In the genomic region with DNA sequence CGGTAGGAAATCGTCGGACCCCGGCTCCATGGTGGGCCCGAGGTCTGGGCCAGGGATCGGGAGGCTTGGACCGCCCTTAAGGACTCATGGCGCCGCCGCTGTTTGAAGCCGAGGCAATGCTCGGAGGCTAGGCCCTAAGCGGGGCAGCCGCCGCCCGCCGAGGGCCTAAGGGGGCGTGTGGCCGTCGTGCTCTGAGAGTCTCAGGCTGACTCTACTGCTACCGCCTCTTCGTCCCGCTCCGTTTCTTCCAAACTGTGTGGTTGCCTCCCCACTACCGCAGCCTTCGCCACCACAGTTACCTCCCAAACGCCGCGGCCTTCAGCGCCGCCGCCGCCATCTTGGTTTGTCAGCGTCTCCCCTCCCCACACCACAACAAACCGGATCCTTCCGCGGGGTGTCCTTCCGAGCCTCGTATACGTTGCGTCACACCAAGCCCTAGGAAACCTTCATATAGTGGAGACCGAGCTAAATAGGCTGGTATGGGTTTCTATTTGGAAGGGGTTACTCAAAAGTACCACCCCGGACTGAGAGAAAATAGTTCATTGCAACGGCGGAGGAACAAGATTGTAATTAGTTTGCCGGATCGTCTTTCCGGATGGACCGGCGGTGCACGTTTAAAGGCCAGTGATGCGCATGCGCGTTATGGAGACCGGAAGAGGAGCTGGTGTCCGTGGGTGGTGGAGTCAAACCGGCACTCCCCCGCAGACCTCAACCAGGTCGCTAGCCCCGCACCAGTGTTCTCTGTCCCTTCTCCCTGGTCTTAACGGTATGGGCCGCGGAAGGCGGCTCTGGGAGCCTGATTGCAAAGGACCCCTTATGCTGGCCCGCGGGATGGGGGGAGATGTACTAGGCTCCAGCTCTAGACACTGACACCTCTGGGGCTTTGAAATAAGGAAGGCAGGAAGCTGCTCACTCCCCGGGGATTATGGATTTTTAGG, we compare ENCODE assay signal across 1 cellular context.
TF ChIP-seq lines count a peak whose summit lies in the region.

A gene (minus strand): TSS at position 348 of the 938 bp plus-strand sequence. CDS start 318 bp downstream, at position 30.

TF ChIP-seq in K562, 482 proteins besides CTCF, POLR2A, EP300 and RAD21 (continued from another document and continues in another):
- TF ChIP-seq HMGN3 (IDR thresholded peaks at IDR 0.05; ENCODE audit: borderline replicate concordance, extremely low read depth, insufficient read length, low read depth, low read length) (no peak), MEIS2 (IDR thresholded peaks at IDR 0.05; ENCODE audit: partially characterized antibody) (peak; percentile 76), GABPB1 (CRISPR knock-in tag; IDR thresholded peaks at IDR 0.05) (peak; percentile 74), ARID1B (IDR thresholded peaks at IDR 0.05) (peak; percentile 48; the same call in 1 of the 2 replicates), KDM4B (IDR thresholded peaks at IDR 0.05; ENCODE audit: borderline replicate concordance in 2 of 2, low read depth in 1 of 2) (0 out of 4 replicates have a peak, but pooled peaks of 1 of the 2 experiments have one; percentile 47), ZNF785 (CRISPR knock-in tag; IDR thresholded peaks at IDR 0.05) (no peak), KLF16 (IDR thresholded peaks at IDR 0.05) (0 out of 2 replicates have a peak, but pooled peaks have one; percentile 58), POLR2B (IDR thresholded peaks at IDR 0.05; ENCODE audit: low read depth, partially characterized antibody) (peak; percentile 62), ZNF551 (CRISPR knock-in tag; IDR thresholded peaks at IDR 0.05) (no peak), PML (IDR thresholded peaks at IDR 0.05; ENCODE audit: low read length) (peak; percentile 59; the same call in 1 of the 2 replicates), NFRKB (IDR thresholded peaks at IDR 0.05; ENCODE audit: low read depth) (peak; percentile 100), NEUROD1 (IDR thresholded peaks at IDR 0.05; ENCODE audit: borderline replicate concordance, low read depth, low read length, partially characterized antibody) (no peak), HLTF (IDR thresholded peaks at IDR 0.05) (peak; percentile 92), ZSCAN32 (CRISPR knock-in tag; IDR thresholded peaks at IDR 0.05) (no peak), ZNF121 (CRISPR knock-in tag; conservative IDR thresholded peaks at IDR 0.05) (no peak), EP400 (IDR thresholded peaks at IDR 0.05) (peak; percentile 97), ZNF431 (CRISPR knock-in tag; IDR thresholded peaks at IDR 0.05) (no peak), LEF1 (IDR thresholded peaks at IDR 0.05) (peak; percentile 82; the same call in 1 of the 2 replicates), CBFA2T3 (IDR thresholded peaks at IDR 0.05) (peak; percentile 5; the same call in 1 of the 2 replicates), ATF1 (CRISPR knock-in tag; IDR thresholded peaks at IDR 0.05) (no peak), ATF1 (tag; IDR thresholded peaks at IDR 0.05) (peak; percentile 94), ZFP30 (CRISPR knock-in tag; IDR thresholded peaks at IDR 0.05; ENCODE audit: borderline replicate concordance) (no peak), KLF6 (CRISPR knock-in tag; IDR thresholded peaks at IDR 0.05; ENCODE audit: borderline replicate concordance) (no peak), KLF1 (tag; IDR thresholded peaks at IDR 0.05) (no peak; the same call in 1 of the 2 replicates), TARDBP (IDR thresholded peaks at IDR 0.05) (0 out of 2 replicates have a peak, but pooled peaks have one; percentile 53), DPF2 (IDR thresholded peaks at IDR 0.05) (peak; percentile 64; the same call in 1 of the 2 replicates), TAF9B (IDR thresholded peaks at IDR 0.05; ENCODE audit: partially characterized antibody) (peak; percentile 100), KAT8 (IDR thresholded peaks at IDR 0.05; ENCODE audit: low read depth) (0 out of 2 replicates have a peak, but pooled peaks have one; percentile 20), POLR3G (IDR thresholded peaks at IDR 0.05; ENCODE audit: extremely low read depth, insufficient read length, insufficient replicate concordance) (no peak), TSC22D4 (tag; IDR thresholded peaks at IDR 0.05) (no peak), NRF1 (conservative IDR thresholded peaks at IDR 0.05 in 1 of 2, IDR thresholded peaks at IDR 0.05 in 1 of 2) (peak; percentile 94 to 95)
- TF ChIP-seq, protein P1, sequence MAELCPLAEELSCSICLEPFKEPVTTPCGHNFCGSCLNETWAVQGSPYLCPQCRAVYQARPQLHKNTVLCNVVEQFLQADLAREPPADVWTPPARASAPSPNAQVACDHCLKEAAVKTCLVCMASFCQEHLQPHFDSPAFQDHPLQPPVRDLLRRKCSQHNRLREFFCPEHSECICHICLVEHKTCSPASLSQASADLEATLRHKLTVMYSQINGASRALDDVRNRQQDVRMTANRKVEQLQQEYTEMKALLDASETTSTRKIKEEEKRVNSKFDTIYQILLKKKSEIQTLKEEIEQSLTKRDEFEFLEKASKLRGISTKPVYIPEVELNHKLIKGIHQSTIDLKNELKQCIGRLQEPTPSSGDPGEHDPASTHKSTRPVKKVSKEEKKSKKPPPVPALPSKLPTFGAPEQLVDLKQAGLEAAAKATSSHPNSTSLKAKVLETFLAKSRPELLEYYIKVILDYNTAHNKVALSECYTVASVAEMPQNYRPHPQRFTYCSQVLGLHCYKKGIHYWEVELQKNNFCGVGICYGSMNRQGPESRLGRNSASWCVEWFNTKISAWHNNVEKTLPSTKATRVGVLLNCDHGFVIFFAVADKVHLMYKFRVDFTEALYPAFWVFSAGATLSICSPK (IDR thresholded peaks at IDR 0.05; ENCODE audit: borderline replicate concordance) = 0 out of 2 replicates have a peak, but pooled peaks have one; percentile 67
- TF ChIP-seq, protein P2, sequence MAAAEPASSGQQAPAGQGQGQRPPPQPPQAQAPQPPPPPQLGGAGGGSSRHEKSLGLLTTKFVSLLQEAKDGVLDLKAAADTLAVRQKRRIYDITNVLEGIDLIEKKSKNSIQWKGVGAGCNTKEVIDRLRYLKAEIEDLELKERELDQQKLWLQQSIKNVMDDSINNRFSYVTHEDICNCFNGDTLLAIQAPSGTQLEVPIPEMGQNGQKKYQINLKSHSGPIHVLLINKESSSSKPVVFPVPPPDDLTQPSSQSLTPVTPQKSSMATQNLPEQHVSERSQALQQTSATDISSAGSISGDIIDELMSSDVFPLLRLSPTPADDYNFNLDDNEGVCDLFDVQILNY (CRISPR knock-in tag; IDR thresholded peaks at IDR 0.05) = 0 out of 2 replicates have a peak, but pooled peaks have one; percentile 20
- TF ChIP-seq, protein P3, sequence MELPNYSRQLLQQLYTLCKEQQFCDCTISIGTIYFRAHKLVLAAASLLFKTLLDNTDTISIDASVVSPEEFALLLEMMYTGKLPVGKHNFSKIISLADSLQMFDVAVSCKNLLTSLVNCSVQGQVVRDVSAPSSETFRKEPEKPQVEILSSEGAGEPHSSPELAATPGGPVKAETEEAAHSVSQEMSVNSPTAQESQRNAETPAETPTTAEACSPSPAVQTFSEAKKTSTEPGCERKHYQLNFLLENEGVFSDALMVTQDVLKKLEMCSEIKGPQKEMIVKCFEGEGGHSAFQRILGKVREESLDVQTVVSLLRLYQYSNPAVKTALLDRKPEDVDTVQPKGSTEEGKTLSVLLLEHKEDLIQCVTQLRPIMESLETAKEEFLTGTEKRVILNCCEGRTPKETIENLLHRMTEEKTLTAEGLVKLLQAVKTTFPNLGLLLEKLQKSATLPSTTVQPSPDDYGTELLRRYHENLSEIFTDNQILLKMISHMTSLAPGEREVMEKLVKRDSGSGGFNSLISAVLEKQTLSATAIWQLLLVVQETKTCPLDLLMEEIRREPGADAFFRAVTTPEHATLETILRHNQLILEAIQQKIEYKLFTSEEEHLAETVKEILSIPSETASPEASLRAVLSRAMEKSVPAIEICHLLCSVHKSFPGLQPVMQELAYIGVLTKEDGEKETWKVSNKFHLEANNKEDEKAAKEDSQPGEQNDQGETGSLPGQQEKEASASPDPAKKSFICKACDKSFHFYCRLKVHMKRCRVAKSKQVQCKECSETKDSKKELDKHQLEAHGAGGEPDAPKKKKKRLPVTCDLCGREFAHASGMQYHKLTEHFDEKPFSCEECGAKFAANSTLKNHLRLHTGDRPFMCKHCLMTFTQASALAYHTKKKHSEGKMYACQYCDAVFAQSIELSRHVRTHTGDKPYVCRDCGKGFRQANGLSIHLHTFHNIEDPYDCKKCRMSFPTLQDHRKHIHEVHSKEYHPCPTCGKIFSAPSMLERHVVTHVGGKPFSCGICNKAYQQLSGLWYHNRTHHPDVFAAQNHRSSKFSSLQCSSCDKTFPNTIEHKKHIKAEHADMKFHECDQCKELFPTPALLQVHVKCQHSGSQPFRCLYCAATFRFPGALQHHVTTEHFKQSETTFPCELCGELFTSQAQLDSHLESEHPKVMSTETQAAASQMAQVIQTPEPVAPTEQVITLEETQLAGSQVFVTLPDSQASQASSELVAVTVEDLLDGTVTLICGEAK (IDR thresholded peaks at IDR 0.05) = peak; percentile 77
- TF ChIP-seq, protein P3 (CRISPR knock-in tag; IDR thresholded peaks at IDR 0.05) = no peak
- TF ChIP-seq, protein P4, sequence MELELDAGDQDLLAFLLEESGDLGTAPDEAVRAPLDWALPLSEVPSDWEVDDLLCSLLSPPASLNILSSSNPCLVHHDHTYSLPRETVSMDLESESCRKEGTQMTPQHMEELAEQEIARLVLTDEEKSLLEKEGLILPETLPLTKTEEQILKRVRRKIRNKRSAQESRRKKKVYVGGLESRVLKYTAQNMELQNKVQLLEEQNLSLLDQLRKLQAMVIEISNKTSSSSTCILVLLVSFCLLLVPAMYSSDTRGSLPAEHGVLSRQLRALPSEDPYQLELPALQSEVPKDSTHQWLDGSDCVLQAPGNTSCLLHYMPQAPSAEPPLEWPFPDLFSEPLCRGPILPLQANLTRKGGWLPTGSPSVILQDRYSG (tag; conservative IDR thresholded peaks at IDR 0.05; ENCODE audit: low read depth) = no peak
- TF ChIP-seq, protein P5, sequence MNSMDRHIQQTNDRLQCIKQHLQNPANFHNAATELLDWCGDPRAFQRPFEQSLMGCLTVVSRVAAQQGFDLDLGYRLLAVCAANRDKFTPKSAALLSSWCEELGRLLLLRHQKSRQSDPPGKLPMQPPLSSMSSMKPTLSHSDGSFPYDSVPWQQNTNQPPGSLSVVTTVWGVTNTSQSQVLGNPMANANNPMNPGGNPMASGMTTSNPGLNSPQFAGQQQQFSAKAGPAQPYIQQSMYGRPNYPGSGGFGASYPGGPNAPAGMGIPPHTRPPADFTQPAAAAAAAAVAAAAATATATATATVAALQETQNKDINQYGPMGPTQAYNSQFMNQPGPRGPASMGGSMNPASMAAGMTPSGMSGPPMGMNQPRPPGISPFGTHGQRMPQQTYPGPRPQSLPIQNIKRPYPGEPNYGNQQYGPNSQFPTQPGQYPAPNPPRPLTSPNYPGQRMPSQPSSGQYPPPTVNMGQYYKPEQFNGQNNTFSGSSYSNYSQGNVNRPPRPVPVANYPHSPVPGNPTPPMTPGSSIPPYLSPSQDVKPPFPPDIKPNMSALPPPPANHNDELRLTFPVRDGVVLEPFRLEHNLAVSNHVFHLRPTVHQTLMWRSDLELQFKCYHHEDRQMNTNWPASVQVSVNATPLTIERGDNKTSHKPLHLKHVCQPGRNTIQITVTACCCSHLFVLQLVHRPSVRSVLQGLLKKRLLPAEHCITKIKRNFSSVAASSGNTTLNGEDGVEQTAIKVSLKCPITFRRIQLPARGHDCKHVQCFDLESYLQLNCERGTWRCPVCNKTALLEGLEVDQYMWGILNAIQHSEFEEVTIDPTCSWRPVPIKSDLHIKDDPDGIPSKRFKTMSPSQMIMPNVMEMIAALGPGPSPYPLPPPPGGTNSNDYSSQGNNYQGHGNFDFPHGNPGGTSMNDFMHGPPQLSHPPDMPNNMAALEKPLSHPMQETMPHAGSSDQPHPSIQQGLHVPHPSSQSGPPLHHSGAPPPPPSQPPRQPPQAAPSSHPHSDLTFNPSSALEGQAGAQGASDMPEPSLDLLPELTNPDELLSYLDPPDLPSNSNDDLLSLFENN (IDR thresholded peaks at IDR 0.05; ENCODE audit: low read depth in 2 of 2, low read length in 2 of 2) = peak in 1 of 2 experiments; percentile 9; a peak in 1 of 4 replicates
- TF ChIP-seq, protein P6, sequence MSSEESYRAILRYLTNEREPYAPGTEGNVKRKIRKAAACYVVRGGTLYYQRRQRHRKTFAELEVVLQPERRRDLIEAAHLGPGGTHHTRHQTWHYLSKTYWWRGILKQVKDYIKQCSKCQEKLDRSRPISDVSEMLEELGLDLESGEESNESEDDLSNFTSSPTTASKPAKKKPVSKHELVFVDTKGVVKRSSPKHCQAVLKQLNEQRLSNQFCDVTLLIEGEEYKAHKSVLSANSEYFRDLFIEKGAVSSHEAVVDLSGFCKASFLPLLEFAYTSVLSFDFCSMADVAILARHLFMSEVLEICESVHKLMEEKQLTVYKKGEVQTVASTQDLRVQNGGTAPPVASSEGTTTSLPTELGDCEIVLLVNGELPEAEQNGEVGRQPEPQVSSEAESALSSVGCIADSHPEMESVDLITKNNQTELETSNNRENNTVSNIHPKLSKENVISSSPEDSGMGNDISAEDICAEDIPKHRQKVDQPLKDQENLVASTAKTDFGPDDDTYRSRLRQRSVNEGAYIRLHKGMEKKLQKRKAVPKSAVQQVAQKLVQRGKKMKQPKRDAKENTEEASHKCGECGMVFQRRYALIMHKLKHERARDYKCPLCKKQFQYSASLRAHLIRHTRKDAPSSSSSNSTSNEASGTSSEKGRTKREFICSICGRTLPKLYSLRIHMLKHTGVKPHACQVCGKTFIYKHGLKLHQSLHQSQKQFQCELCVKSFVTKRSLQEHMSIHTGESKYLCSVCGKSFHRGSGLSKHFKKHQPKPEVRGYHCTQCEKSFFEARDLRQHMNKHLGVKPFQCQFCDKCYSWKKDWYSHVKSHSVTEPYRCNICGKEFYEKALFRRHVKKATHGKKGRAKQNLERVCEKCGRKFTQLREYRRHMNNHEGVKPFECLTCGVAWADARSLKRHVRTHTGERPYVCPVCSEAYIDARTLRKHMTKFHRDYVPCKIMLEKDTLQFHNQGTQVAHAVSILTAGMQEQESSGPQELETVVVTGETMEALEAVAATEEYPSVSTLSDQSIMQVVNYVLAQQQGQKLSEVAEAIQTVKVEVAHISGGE (CRISPR knock-in tag; IDR thresholded peaks at IDR 0.05) = peak in 1 of 3 experiments; percentile 63; a peak in 2 of 6 replicates
